ENCODE assay signal across 8 cellular contexts in genomic region chr10:16967866-16968721, GRCh38.
DNase-seq lines count a peak whose midpoint lies in the region; ATAC-seq and TF ChIP-seq lines count a peak whose summit lies in the region.

No MANE protein-coding gene starts in this region.

- BruUV-seq in mammary epithelial cell (replicated peaks; lab: Mats Ljungman, UMichigan), result no TSS peak

- H3K4me1 ChIP-seq in mammary epithelial cell (ENCODE audit: insufficient read depth, low read length), result peaks cover 26% of the 10 kb centered on the region
- peaks cover 17 to 41% of the 10 kb centered on the region in 2 donors for H3K4me1 ChIP-seq in thyroid gland

- H3K36me3 ChIP-seq in mammary epithelial cell (ENCODE audit: insufficient read depth, low read length) (no peaks in the 10 kb centered on the region), thyroid gland (no peaks in the 10 kb centered on the region)

- H3K4me3 ChIP-seq in mammary epithelial cell (replicated peaks in 1 of 3; ENCODE audit: insufficient read depth in 1 of 3, low read depth in 2 of 3, low read length in 3 of 3) (no peak overlapping the region), thyroid gland (replicated peaks in 1 of 3) (no peak overlapping the region)

- H3K4me2 ChIP-seq in mammary epithelial cell (ENCODE audit: insufficient read depth, low read depth, low read length), result no peak overlapping the region

- H3K79me2 ChIP-seq in mammary epithelial cell (ENCODE audit: insufficient read depth, low read length), result no peaks in the 10 kb centered on the region

- no peaks in the 10 kb centered on the region for H4K20me1 ChIP-seq in mammary epithelial cell (ENCODE audit: insufficient read depth, low read length)

- TF ChIP-seq POLR2A in thyroid gland (IDR thresholded peaks at IDR 0.05), result no peak

- intact Hi-C loops in mammary epithelial cell (cut with micrococcal nuclease) (no loop called here), thyroid gland (cut with DNase I) (no loop called here)

- H3K9me3 ChIP-seq in mammary epithelial cell (replicated peaks; ENCODE audit: insufficient read depth, low read length) (no peaks in the 10 kb centered on the region), thyroid gland (no peaks in the 10 kb centered on the region)

- CTCF ChIA-PET in mammary epithelial cell (lab: Charles Lee; ENCODE audit: low non-redundant PET), result interaction anchor here (0.6 kb wide), 1 partner anchor 75 kb away, joined by 3 read pairs; no protein-coding TSS in a partner anchor

- ATAC-seq in HG03354 (IDR thresholded peaks at IDR 0.05; ENCODE audit: poor library complexity, severe bottlenecking, unreplicated experiment), result no peak

- H3K27ac ChIP-seq in mammary epithelial cell (ENCODE audit: insufficient read depth, low read depth, low read length), result no peak overlapping the region
- H3K27ac ChIP-seq in thyroid gland, result peak overlapping the region; percentile 27 to 62 (median 30)

- WGBS in mammary epithelial cell (ENCODE audit: low coverage, missing lambda C conversion rate), result 83% methylated on average over 7 of the region's 7 CpGs
- WGBS in thyroid gland, 2 donors, result 51 to 56% methylated on average over 7 of the region's 7 CpGs

- in situ Hi-C loops in mammary epithelial cell (cut with MboI; ENCODE audit: low sequenced_read_pairs in 2 of 2), result no loop called here

- peak overlapping the region; percentile 64 for H2AFZ ChIP-seq in mammary epithelial cell (ENCODE audit: low read depth, low read length)

- TF ChIP-seq CTCF in mammary epithelial cell (conservative IDR thresholded peaks at IDR 0.05 in 1 of 2, IDR thresholded peaks at IDR 0.05 in 1 of 2; ENCODE audit: extremely low read depth in 1 of 2, insufficient read depth in 1 of 2, low read depth in 1 of 2, low read length in 2 of 2), result no peak
- TF ChIP-seq CTCF in thyroid gland (IDR thresholded peaks at IDR 0.05), result no peak

- dilution Hi-C loops in mammary epithelial cell (cut with HindIII; ENCODE audit: low sequenced_read_pairs), result no loop called here

- H3K9ac ChIP-seq in mammary epithelial cell (ENCODE audit: insufficient read depth, low read length), result no peak overlapping the region

- H3K27me3 ChIP-seq in mammary epithelial cell (ENCODE audit: insufficient read depth, low read length), result no peaks in the 10 kb centered on the region
- no peaks in the 10 kb centered on the region for H3K27me3 ChIP-seq in thyroid gland

- peak; percentile 15 for DNase-seq in NCI-H2227 (lab: John Stamatoyannopoulos, UW; ENCODE audit: unreplicated experiment)
- DNase-seq in NCI-H2227 treated with DMSO at 0.1 percent for 48 hours (lab: John Stamatoyannopoulos, UW), result no peak
- peak; percentile 49 for DNase-seq in mammary epithelial cell
- DNase-seq in kidney glomerular epithelial cell (lab: John Stamatoyannopoulos, UW), result peak; percentile 95
- no peak for DNase-seq in thyroid gland
- no peak for DNase-seq in GDM1 (lab: John Stamatoyannopoulos, UW)
- no peak for DNase-seq in activated effector memory CD4-positive, alpha-beta T cell treated with Interleukin-2 at 50 U/mL for 16 hours

Comparison
In these comparisons a context has a peak if more than half of its experiments do, and no peak if none do; other contexts are left out.
1. DNase-seq: peak in NCI-H2227 (single experiment), mammary epithelial cell (single experiment) and kidney glomerular epithelial cell (single experiment); none in NCI-H2227 treated with DMSO at 0.1 percent for 48 hours (single experiment), thyroid gland (0 of 2), GDM1 (single experiment) and activated effector memory CD4-positive, alpha-beta T cell treated with Interleukin-2 at 50 U/mL for 16 hours (single experiment).